Comparison of ENCODE assay signal across 8 cellular contexts in genomic region chr11:22244986-22245592, GRCh38. TPM values are rescaled to one million over a fixed set of nuclear protein-coding genes. Genes with fewer than 3 reads are reported as not detected.
A peak's percentile ranks its signal among the peaks of the same experiment; 100 is the strongest.
DNase-seq lines count a peak whose midpoint lies in the region; ATAC-seq and FAIRE-seq lines count a peak whose summit lies in the region.

No MANE protein-coding gene starts in this region.

- H3K27me3 ChIP-seq in small intestine (ENCODE audit: control insufficient read depth in 2 of 2, insufficient read depth in 2 of 2, low read length in 2 of 2): no peaks in the 10 kb centered on the region

- FAIRE-seq in small intestine (lab: Jason Lieb, UNC): no peak

- H3K27ac ChIP-seq in small intestine (ENCODE audit: low read depth in 1 of 2, low read length in 1 of 2): no peak overlapping the region

- DNase-seq in EL: peak; percentile 1
- peak; percentile 65 for DNase-seq in NCI-H82 (lab: John Stamatoyannopoulos, UW)
- peak; percentile 6 for DNase-seq in amniotic stem cell (lab: John Stamatoyannopoulos, UW)
- DNase-seq in iPS DF 19.7 (ENCODE audit: low read depth, low spot score): peak; percentile 35
- peak; percentile 31 for DNase-seq in small intestine
- DNase-seq in GM19240 (ENCODE audit: insufficient read length, low spot score): no peak

- 4 to 8% (median 5%) methylated on average over 4 of the region's 4 CpGs for WGBS in small intestine, 3 donors

- H3K36me3 ChIP-seq in small intestine (ENCODE audit: control insufficient read depth in 2 of 2, insufficient read depth in 2 of 2, low read length in 2 of 2): no peaks in the 10 kb centered on the region

- H3K9me3 ChIP-seq in small intestine (ENCODE audit: control insufficient read depth, low read depth): no peaks in the 10 kb centered on the region

- H3K4me3 ChIP-seq in small intestine (ENCODE audit: low read depth in 1 of 2, low read length in 2 of 2): no peak overlapping the region

- H3K4me1 ChIP-seq in small intestine (ENCODE audit: control insufficient read depth in 2 of 2, insufficient read depth in 1 of 2, low read depth in 1 of 2, low read length in 1 of 2): no peaks in the 10 kb centered on the region

- ATAC-seq in GM19395 (IDR thresholded peaks at IDR 0.05; ENCODE audit: unreplicated experiment) (peak; percentile 98), HG03342 (IDR thresholded peaks at IDR 0.05; ENCODE audit: unreplicated experiment) (peak; percentile 92)

RNA-seq across cellular contexts. Expression of gene ANO5, which starts 52.2 kb away (rescaled TPM):
- polyA plus RNA-seq in small intestine: 1 to 10 TPM; 1.4 to 1.8 (median 1.5) TPM
